Comparison of ENCODE assay signal across 2 cellular contexts in genomic region chr17:38578641-38579480, GRCh38.
TF ChIP-seq lines count a peak whose summit lies in the region.

No MANE protein-coding gene starts in this region.

TF ChIP-seq in A549, 52 proteins besides CTCF, POLR2A, EP300 and RAD21:
- TF ChIP-seq BHLHE40 (IDR thresholded peaks at IDR 0.05; ENCODE audit: low read depth, low read length) (no peak), ZFP36 (IDR thresholded peaks at IDR 0.05; ENCODE audit: borderline replicate concordance, partially characterized antibody) (peak; percentile 57)

TF ChIP-seq in HepG2, 621 proteins besides CTCF, POLR2A, EP300 and RAD21:
- TF ChIP-seq SKIL (CRISPR knock-in tag; IDR thresholded peaks at IDR 0.05; ENCODE audit: borderline replicate concordance) (0 out of 2 replicates have a peak, but pooled peaks have one; percentile 19), ZSCAN22 (CRISPR knock-in tag; IDR thresholded peaks at IDR 0.05) (peak; percentile 98), ZBTB39 (CRISPR knock-in tag; IDR thresholded peaks at IDR 0.05) (no peak), BORCS8-MEF2B (CRISPR knock-in tag; IDR thresholded peaks at IDR 0.05) (0 out of 2 replicates have a peak, but pooled peaks have one; percentile 1), ZFP36 (IDR thresholded peaks at IDR 0.05; ENCODE audit: borderline replicate concordance, low read depth, low read length, partially characterized antibody) (peak; percentile 69), PTBP1 (IDR thresholded peaks at IDR 0.05; ENCODE audit: low read depth, low read length, poor library complexity, severe bottlenecking) (no peak)
